ENCODE assay signal across 27 cellular contexts in genomic region chr7:47878662-47879061, GRCh38.
"Had no signal": no experiment of that assay in that cellular context is flagged by ENCODE, and none has a peak within 500 bp of the region (broad histone marks: within the 10 kb centered on the region; RNA-seq: fewer than 3 reads in every experiment).

No MANE protein-coding gene starts in this region.

- H3K9me3 ChIP-seq: ascending aorta, neutrophil, ovary, thoracic aorta had no signal

- DNase-seq: activated CD4-positive, alpha-beta T cell treated with anti-CD3 and anti-CD28 coated beads for 36 hours; activated CD4-positive, CD25-positive, alpha-beta regulatory T cell; activated CD8-positive, alpha-beta memory T cell treated with anti-CD3 and anti-CD28 coated beads for 24 hours; activated effector memory CD4-positive, alpha-beta T cell treated with Interleukin-2 at 50 U/mL for 16 hours; activated naive CD4-positive, alpha-beta T cell treated with Interleukin-2 at 50 U/mL for 16 hours; activated naive CD8-positive, alpha-beta T cell treated with anti-CD3 and anti-CD28 coated beads, Interleukin-2, amount 10 ng/mL, durations not matched to agents 7 days and 5 days; caudate nucleus; foreskin fibroblast; hippocampal formation; immature natural killer cell; kidney; naive B cell; nephron progenitor cell; ovary; stimulated activated CD4-positive, alpha-beta T cell treated with anti-CD3 and anti-CD28 coated beads, Interleukin-12 subunit alpha, Interleukin-12 subunit beta, amount 100 ng/mL, for 4 hours; stimulated activated CD4-positive, alpha-beta T cell treated with anti-CD3 and anti-CD28 coated beads, Interleukin-4, amount 100 ng/mL, for 1 hour; stimulated activated naive CD8-positive, alpha-beta T cell treated with anti-CD3 and anti-CD28 coated beads, Interleukin-15, Interleukin-2, amounts not matched to agents 100 U/mL and 50 U/mL, for 24 hours; trophoblast cell had no signal

- H3K4me3 ChIP-seq: ascending aorta, ovary, skin epidermis, thoracic aorta had no signal

- H3K36me3 Mint-ChIP-seq: activated naive CD8-positive, alpha-beta T cell treated with anti-CD3 and anti-CD28 coated beads, Interleukin-2, amount 10 ng/mL, durations not matched to agents 7 days and 5 days; brain; mesothelial cell of epicardium had no signal

- ATAC-seq: activated CD4-positive, alpha-beta T cell treated with anti-CD3 and anti-CD28 coated beads for 36 hours; sciatic nerve; stimulated activated naive CD8-positive, alpha-beta T cell treated with anti-CD3 and anti-CD28 coated beads, Interleukin-15, Interleukin-2, amounts not matched to agents 100 U/mL and 50 U/mL, for 24 hours had no signal

- H3K36me3 ChIP-seq: ascending aorta, neutrophil, ovary, thoracic aorta had no signal

- H3K9me3 Mint-ChIP-seq: activated naive CD8-positive, alpha-beta T cell treated with anti-CD3 and anti-CD28 coated beads, Interleukin-2, amount 10 ng/mL, durations not matched to agents 7 days and 5 days; immature natural killer cell; mesothelial cell of epicardium; naive B cell; nephron progenitor cell; T-helper 2 cell treated with Interferon-gamma antibody and Interleukin-4, amounts not matched to agents 5 μg/mL and 100 μg/mL, for 36 hours had no signal

- H3K27ac ChIP-seq: ascending aorta, neutrophil, ovary, skin epidermis, thoracic aorta had no signal

- H3K4me1 Mint-ChIP-seq: activated CD4-positive, alpha-beta T cell treated with anti-CD3 and anti-CD28 coated beads for 36 hours; brain; immature natural killer cell; naive B cell had no signal

- H3K27me3 Mint-ChIP-seq: activated CD4-positive, alpha-beta T cell treated with anti-CD3 and anti-CD28 coated beads for 36 hours; activated naive CD8-positive, alpha-beta T cell treated with anti-CD3 and anti-CD28 coated beads, Interleukin-2, amount 10 ng/mL, durations not matched to agents 7 days and 5 days; naive B cell had no signal

- H3K27me3 ChIP-seq: ascending aorta, neutrophil, ovary had no signal

- H3K27ac Mint-ChIP-seq: activated CD4-positive, alpha-beta T cell treated with anti-CD3 and anti-CD28 coated beads for 36 hours; activated naive CD8-positive, alpha-beta T cell treated with anti-CD3 and anti-CD28 coated beads, Interleukin-2, amount 10 ng/mL, durations not matched to agents 7 days and 5 days; immature natural killer cell; mesothelial cell of epicardium; naive B cell; nephron progenitor cell; progenitor cell of endocrine pancreas; T-helper 2 cell treated with Interferon-gamma antibody and Interleukin-4, amounts not matched to agents 5 μg/mL and 100 μg/mL, for 36 hours had no signal

- H3K4me3 Mint-ChIP-seq: activated CD4-positive, alpha-beta T cell treated with anti-CD3 and anti-CD28 coated beads for 36 hours; activated naive CD8-positive, alpha-beta T cell treated with anti-CD3 and anti-CD28 coated beads, Interleukin-2, amount 10 ng/mL, durations not matched to agents 7 days and 5 days; brain; immature natural killer cell; mesothelial cell of epicardium; naive B cell; nephron progenitor cell; T-helper 2 cell treated with Interferon-gamma antibody and Interleukin-4, amounts not matched to agents 5 μg/mL and 100 μg/mL, for 36 hours had no signal

- H3K4me1 ChIP-seq: ascending aorta had no signal
